In genomic region chr17:14748036-14748715, GRCh38 we compare ENCODE assay signal across 11 cellular contexts.
DNase-seq lines count a peak whose midpoint lies in the region; ATAC-seq and TF ChIP-seq lines count a peak whose summit lies in the region.
"Had no signal": no experiment of that assay in that cellular context is flagged by ENCODE, and none has a peak within 500 bp of the region (broad histone marks: within the 10 kb centered on the region; RNA-seq: fewer than 3 reads in every experiment).

No MANE protein-coding gene starts in this region.

- ATAC-seq in GM18502 (IDR thresholded peaks at IDR 0.05; ENCODE audit: poor library complexity, unreplicated experiment) (peak; percentile 85), GM21360 (IDR thresholded peaks at IDR 0.05; ENCODE audit: unreplicated experiment) (peak; percentile 54), HG03442 (IDR thresholded peaks at IDR 0.05; ENCODE audit: unreplicated experiment) (peak; percentile 85), esophagus mucosa (peak; percentile 89), GM19324 (IDR thresholded peaks at IDR 0.05; ENCODE audit: low FRiP score, unreplicated experiment) (no peak)
- ATAC-seq: psoas muscle had no signal

- no peak overlapping the region for H3K27ac ChIP-seq in left ventricle myocardium inferior (replicated peaks)
- H3K27ac ChIP-seq: psoas muscle had no signal

- DNase-seq in GM13977 (ENCODE audit: low spot score), result no peak
- no peak for DNase-seq in retina
- no peak for DNase-seq in left ventricle myocardium inferior
- DNase-seq: activated B cell treated with CpG ODN at 0.5 μM for 24 hours, NCI-H526 treated with DMSO at 0.1 percent for 48 hours, psoas muscle had no signal

- no peaks in the 10 kb centered on the region for H3K9me3 ChIP-seq in left ventricle myocardium inferior (replicated peaks)
- H3K9me3 ChIP-seq: psoas muscle had no signal

- TF ChIP-seq CTCF in GM13977 (IDR thresholded peaks at IDR 0.05; ENCODE audit: extremely low read depth, insufficient read depth, missing control alignments), result no peak
- no peak for TF ChIP-seq CTCF in left ventricle myocardium inferior (IDR thresholded peaks at IDR 0.05; ENCODE audit: borderline replicate concordance)

- no peaks in the 10 kb centered on the region for H3K36me3 ChIP-seq in left ventricle myocardium inferior

- in situ Hi-C loops in GM13977 (cut with MboI; ENCODE audit: low pct_unique_long_range_greater_than_20kb, low sequenced_read_pairs, unreplicated experiment), result no loop called here

- no peaks in the 10 kb centered on the region for H3K4me1 ChIP-seq in left ventricle myocardium inferior
- H3K4me1 ChIP-seq: psoas muscle had no signal

- no peak overlapping the region for H3K4me3 ChIP-seq in left ventricle myocardium inferior
- H3K4me3 ChIP-seq: psoas muscle had no signal

- intact Hi-C loops in left ventricle myocardium inferior (cut with micrococcal nuclease), result no loop called here

- H3K27me3 ChIP-seq in left ventricle myocardium inferior (ENCODE audit: low read depth), result peaks cover 9% of the 10 kb centered on the region
